8 cellular contexts compared by ENCODE assay signal in the genomic region with DNA sequence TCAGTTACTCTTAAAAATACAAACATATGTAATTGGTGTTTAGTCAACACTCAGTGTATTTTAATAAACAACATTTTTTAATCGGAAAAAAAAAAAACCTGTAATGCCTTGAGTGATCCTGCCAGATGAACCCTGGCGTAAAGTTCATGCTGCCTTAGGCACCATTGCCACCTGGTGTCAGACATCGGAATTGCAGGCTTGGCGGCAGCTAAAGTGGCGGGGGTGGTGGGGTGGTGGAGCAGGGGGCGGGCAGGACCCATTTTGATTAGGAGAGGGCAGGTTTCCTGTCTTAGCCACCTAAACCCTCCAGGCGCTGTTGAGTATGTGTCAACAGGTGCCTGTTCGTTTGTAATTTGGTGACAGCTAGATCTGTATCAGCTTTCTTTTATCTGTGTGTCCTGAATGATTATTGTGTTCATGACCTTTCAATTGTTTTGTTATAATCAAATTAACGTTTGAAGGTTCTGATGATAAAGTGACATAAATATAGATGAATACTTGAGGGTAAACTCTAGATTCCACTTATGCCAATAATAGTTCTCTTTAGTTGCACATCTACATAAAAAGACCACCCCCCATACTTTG.
A peak's percentile ranks its signal among the peaks of the same experiment; 100 is the strongest.
DNase-seq lines count a peak whose midpoint lies in the region; ATAC-seq, FAIRE-seq and TF ChIP-seq lines count a peak whose summit lies in the region.

No MANE protein-coding gene starts in this region.

- dilution Hi-C loops in endothelial cell of umbilical vein (cut with MboI; ENCODE audit: extremely low pct_ligation_motif_present, low sequenced_read_pairs) = no loop called here

- peak; percentile 74 to 78 for TF ChIP-seq CTCF in endothelial cell of umbilical vein (IDR thresholded peaks at IDR 0.05; ENCODE audit: extremely low read depth in 1 of 2, insufficient read depth in 1 of 2, low read depth in 1 of 2, low read length in 2 of 2)
- peak; percentile 52 for TF ChIP-seq CTCF in psoas muscle (IDR thresholded peaks at IDR 0.05)

- H3K27ac ChIP-seq in endothelial cell of umbilical vein (ENCODE audit: insufficient read depth, low read depth, low read length) = no peak overlapping the region
- no peak overlapping the region for H3K27ac ChIP-seq in psoas muscle

- H3K9me1 ChIP-seq in endothelial cell of umbilical vein (replicated peaks; ENCODE audit: control insufficient read depth, extremely low read depth, insufficient read depth, low read length) = no peaks in the 10 kb centered on the region

- H3K9me3 ChIP-seq in endothelial cell of umbilical vein (replicated peaks; ENCODE audit: control insufficient read depth, insufficient read depth, low read length) = no peaks in the 10 kb centered on the region
- H3K9me3 ChIP-seq in psoas muscle = no peaks in the 10 kb centered on the region

- H3K79me2 ChIP-seq in endothelial cell of umbilical vein (ENCODE audit: control insufficient read depth, insufficient read depth, low read length) = no peaks in the 10 kb centered on the region

- FAIRE-seq in HTR-8/SVneo (lab: Jason Lieb, UNC) = no peak
- FAIRE-seq in endothelial cell of umbilical vein (lab: Jason Lieb, UNC) = peak; percentile 71

- H3K27me3 ChIP-seq in endothelial cell of umbilical vein (ENCODE audit: control insufficient read depth in 2 of 2, insufficient read depth in 2 of 2, low read length in 2 of 2) (no peaks in the 10 kb centered on the region), psoas muscle (ENCODE audit: insufficient read depth in 3 of 3, low read length in 2 of 3) (no peaks in the 10 kb centered on the region)

- CTCF ChIA-PET in endothelial cell of umbilical vein (lab: Charles Lee) = interaction anchor here (0.6 to 5.8 kb wide), 35 partner anchors 12 to 985 kb away, joined by 3 to 62 read pairs (median 4); no protein-coding TSS in a partner anchor

- H3K9ac ChIP-seq in endothelial cell of umbilical vein (replicated peaks; ENCODE audit: extremely low read depth, insufficient read depth, low read length) = no peak overlapping the region

- POLR2A ChIA-PET in endothelial cell of umbilical vein (lab: Charles Lee) = no interaction called here

- H3K36me3 ChIP-seq in endothelial cell of umbilical vein (ENCODE audit: control insufficient read depth in 2 of 2, extremely low read depth in 1 of 2, insufficient read depth in 2 of 2, low read length in 2 of 2) (no peaks in the 10 kb centered on the region), psoas muscle (ENCODE audit: insufficient read depth in 1 of 2, low read depth in 1 of 2) (no peaks in the 10 kb centered on the region)

- no peaks in the 10 kb centered on the region for H4K20me1 ChIP-seq in endothelial cell of umbilical vein (replicated peaks; ENCODE audit: control insufficient read depth, extremely low read depth, insufficient read depth, low read length)

- H3K4me2 ChIP-seq in endothelial cell of umbilical vein (ENCODE audit: insufficient read depth, low read length) = no peak overlapping the region

- DNase-seq in D341Med (ENCODE audit: low spot score) = peak; percentile 41
- peak; percentile 51 for DNase-seq in HTR-8/SVneo (ENCODE audit: insufficient read length, low spot score)
- DNase-seq in activated CD4-positive, alpha-beta T cell treated with anti-CD3 and anti-CD28 coated beads for 4 hours = peak; percentile 2 to 16
- DNase-seq in endothelial cell of umbilical vein (ENCODE audit: low read depth, low spot score) = peak; percentile 48
- no peak for DNase-seq in psoas muscle
- no peak for DNase-seq in NCI-H446 (lab: John Stamatoyannopoulos, UW)
- DNase-seq in GF-D8 (lab: John Stamatoyannopoulos, UW) = no peak

- ATAC-seq in psoas muscle (no peak), HG03135 (IDR thresholded peaks at IDR 0.05; ENCODE audit: unreplicated experiment) (no peak)

- TF ChIP-seq POLR2A in endothelial cell of umbilical vein (IDR thresholded peaks at IDR 0.05; ENCODE audit: low read depth, low read length) = no peak

- H3K4me1 ChIP-seq in endothelial cell of umbilical vein (ENCODE audit: control insufficient read depth, extremely low read depth, insufficient read depth, low read length) (no peaks in the 10 kb centered on the region), psoas muscle (no peaks in the 10 kb centered on the region)

- BruUV-seq in endothelial cell of umbilical vein (replicated peaks; lab: Mats Ljungman, UMichigan) = no TSS peak

- WGBS in psoas muscle, 3 donors = 61 to 64% (median 61%) methylated on average over 9 of the region's 9 CpGs

- H3K4me3 ChIP-seq in endothelial cell of umbilical vein (replicated peaks in 1 of 3; ENCODE audit: insufficient read depth in 1 of 3, low read depth in 1 of 3, low read length in 3 of 3) = no peak overlapping the region
- H3K4me3 ChIP-seq in psoas muscle = no peak overlapping the region

- intact Hi-C loops in endothelial cell of umbilical vein (cut with micrococcal nuclease) = loop anchor here (1.0 to 5.0 kb wide), 12 partner anchors 102 to 952 kb away; partner anchors contain the start of gene CDH13
- intact Hi-C loops in psoas muscle (cut with DNase I) = no loop called here

- no peak overlapping the region for H2AFZ ChIP-seq in endothelial cell of umbilical vein (ENCODE audit: low read depth, low read length)

TF ChIP-seq in endothelial cell of umbilical vein, 7 proteins besides CTCF, POLR2A, EP300 and RAD21:
- TF ChIP-seq MYC (IDR thresholded peaks at IDR 0.05; ENCODE audit: low read depth, low read length) (no peak), FOS (IDR thresholded peaks at IDR 0.05; ENCODE audit: borderline replicate concordance, insufficient read depth, low read length) (no peak), MAX (IDR thresholded peaks at IDR 0.05; ENCODE audit: insufficient read depth, insufficient read length) (no peak), POLR2AphosphoS5 (IDR thresholded peaks at IDR 0.05; ENCODE audit: insufficient read depth, low read depth, low read length) (no peak), JUN (IDR thresholded peaks at IDR 0.05; ENCODE audit: borderline replicate concordance, insufficient read depth, insufficient read length, low read depth) (no peak), EZH2 (IDR thresholded peaks at IDR 0.05; ENCODE audit: borderline replicate concordance, low read depth, low read length, severe bottlenecking) (no peak), GATA2 (IDR thresholded peaks at IDR 0.05; ENCODE audit: insufficient read depth, insufficient read length, low read depth, low read length) (no peak)

Comparison
In these comparisons a context has a peak if more than half of its experiments do, and no peak if none do; other contexts are left out.
1. DNase-seq: peak in D341Med (single experiment), HTR-8/SVneo (single experiment), activated CD4-positive, alpha-beta T cell treated with anti-CD3 and anti-CD28 coated beads for 4 hours (2 of 2) and endothelial cell of umbilical vein (single experiment); none in psoas muscle (0 of 2), NCI-H446 (0 of 2) and GF-D8 (single experiment).